ENCODE assay signal across 17 cellular contexts in the genomic region with DNA sequence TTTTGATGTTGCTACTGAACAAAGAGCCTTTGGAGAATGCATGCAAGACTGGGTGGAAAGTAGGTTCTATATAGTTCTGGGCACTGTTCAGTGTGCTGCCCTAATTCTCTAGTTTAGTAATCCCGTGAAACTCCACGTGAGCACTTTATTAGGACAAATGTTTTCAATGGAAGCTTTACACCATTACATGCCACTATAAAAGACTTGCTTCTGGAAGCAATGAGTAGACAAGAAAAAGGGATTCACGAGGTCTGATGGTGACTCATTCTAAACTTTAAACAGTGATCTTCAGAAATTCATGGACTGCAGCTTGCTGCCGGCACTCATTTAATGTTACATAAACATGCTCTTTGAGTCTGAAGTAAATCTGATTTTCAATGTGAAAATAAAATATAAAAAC. TPM values are rescaled to one million over a fixed set of nuclear protein-coding genes. Genes with fewer than 3 reads are reported as not detected.
DNase-seq lines count a peak whose midpoint lies in the region; ATAC-seq and TF ChIP-seq lines count a peak whose summit lies in the region.
"Had no signal": no experiment of that assay in that cellular context is flagged by ENCODE, and none has a peak within 500 bp of the region (broad histone marks: within the 10 kb centered on the region; RNA-seq: fewer than 3 reads in every experiment).

No MANE protein-coding gene starts in this region.

- no peaks in the 10 kb centered on the region for H3K9me3 Mint-ChIP-seq in T-cell
- H3K9me3 Mint-ChIP-seq: activated naive CD4-positive, alpha-beta T cell treated with anti-CD3 and anti-CD28 coated beads, Interleukin-2, amount 10 ng/mL, durations not matched to agents 7 days and 5 days; CD8-positive, alpha-beta memory T cell; stimulated activated naive B cell treated with anti-CD40 and anti-IgM and Interleukin-4, amounts not matched to agents 10 μg/mL and 1 μg/mL and 100 μg/mL, for 72 hours had no signal

- H3K27ac ChIP-seq in mesenchymal stem cell (ENCODE audit: low read length, poor library complexity, severe bottlenecking), result no peak overlapping the region
- H3K27ac ChIP-seq: ovary had no signal

- H3K4ac ChIP-seq in mesenchymal stem cell (ENCODE audit: low read depth in 1 of 2, low read length in 2 of 2), result no peak overlapping the region

- H3K4me1 Mint-ChIP-seq in T-cell, result peaks cover 14 to 30% (median 21%) of the 10 kb centered on the region in 3 donors

- peak overlapping the region in 1 of 2 donors; percentile 6 for H3K27ac Mint-ChIP-seq in T-cell
- H3K27ac Mint-ChIP-seq: activated naive CD4-positive, alpha-beta T cell treated with anti-CD3 and anti-CD28 coated beads, Interleukin-2, amount 10 ng/mL, durations not matched to agents 7 days and 5 days had no signal

- WGBS in mesenchymal stem cell, result 0% methylated on average over 1 of the region's 4 CpGs

- H3K14ac ChIP-seq in mesenchymal stem cell (ENCODE audit: low read length in 2 of 2), result no peak overlapping the region

- POLR2A ChIA-PET in T-cell (lab: Charles Lee), result no interaction called here

- no peaks in the 10 kb centered on the region for H3K4me1 ChIP-seq in mesenchymal stem cell (ENCODE audit: control insufficient read depth, insufficient read depth, low read depth, low read length)

- H3K9ac ChIP-seq in mesenchymal stem cell (ENCODE audit: low read length), result peak overlapping the region; percentile 16

- H3K36me3 ChIP-seq in mesenchymal stem cell (ENCODE audit: control insufficient read depth in 1 of 2, insufficient read depth in 2 of 2, low read depth in 1 of 2, low read length in 2 of 2), result peaks cover 7 to 68% of the 10 kb centered on the region in 2 experiments
- H3K36me3 ChIP-seq: ovary had no signal

- H2BK5ac ChIP-seq in mesenchymal stem cell (ENCODE audit: low read depth, low read length, poor library complexity, severe bottlenecking), result no peak overlapping the region

- H3K18ac ChIP-seq in mesenchymal stem cell (ENCODE audit: low read depth in 1 of 2, low read length in 2 of 2), result no peak overlapping the region

- no peak overlapping the region for H4K8ac ChIP-seq in mesenchymal stem cell (ENCODE audit: low read length)

- H3K23ac ChIP-seq in mesenchymal stem cell (ENCODE audit: low read length in 2 of 2), result no peak overlapping the region

- H3K4me2 ChIP-seq in mesenchymal stem cell (ENCODE audit: low read length, poor library complexity, severe bottlenecking), result no peak overlapping the region

- H3K27me3 Mint-ChIP-seq in T-cell, result no peaks in the 10 kb centered on the region
- H3K27me3 Mint-ChIP-seq: activated naive CD4-positive, alpha-beta T cell treated with anti-CD3 and anti-CD28 coated beads, Interleukin-2, amount 10 ng/mL, durations not matched to agents 7 days and 5 days; CD8-positive, alpha-beta memory T cell; stimulated activated naive B cell treated with anti-CD40 and anti-IgM and Interleukin-4, amounts not matched to agents 10 μg/mL and 1 μg/mL and 100 μg/mL, for 72 hours had no signal

- H3K4me3 ChIP-seq in astrocyte of the spinal cord (ENCODE audit: low read depth, low read length), result no peak overlapping the region
- no peak overlapping the region for H3K4me3 ChIP-seq in mesenchymal stem cell (ENCODE audit: insufficient read depth in 1 of 2, low read depth in 1 of 2, low read length in 2 of 2)
- H3K4me3 ChIP-seq: ovary had no signal

- peak; percentile 19 for DNase-seq in AG09319 (ENCODE audit: extremely low read depth, low read depth)
- peak; percentile 59 for DNase-seq in HT1080 (ENCODE audit: low read depth)
- DNase-seq in astrocyte of the spinal cord (ENCODE audit: low read depth, low spot score), result peak; percentile 80
- peak; percentile 84 for DNase-seq in mesenchymal stem cell
- no peak for DNase-seq in stimulated activated CD4-positive, alpha-beta T cell treated with anti-CD3 and anti-CD28 coated beads, Interleukin-12 subunit alpha, Interleukin-12 subunit beta, amount 100 ng/mL, for 4 hours
- no peak for DNase-seq in CD1c-positive myeloid dendritic cell (ENCODE audit: extremely low spot score)
- no peak for DNase-seq in T-cell
- DNase-seq: activated naive CD4-positive, alpha-beta T cell treated with anti-CD3 and anti-CD28 coated beads, Interleukin-2, amount 10 ng/mL, durations not matched to agents 7 days and 5 days; CD8-positive, alpha-beta memory T cell; hypothalamus; mammary epithelial cell; MV-4-11; NCI-H2171; ovary; stimulated activated CD4-positive, alpha-beta T cell treated with anti-CD3 and anti-CD28 coated beads, Interleukin-2, amount 100 ng/mL, for 48 hours; stimulated activated naive B cell treated with anti-CD40 and anti-IgM and Interleukin-4, amounts not matched to agents 10 μg/mL and 1 μg/mL and 100 μg/mL, for 72 hours had no signal

- in situ Hi-C loops in astrocyte of the spinal cord (cut with HindIII; ENCODE audit: low sequenced_read_pairs), result no loop called here

- no peaks in the 10 kb centered on the region for H3K27me3 ChIP-seq in mesenchymal stem cell (ENCODE audit: control insufficient read depth in 1 of 2, insufficient read depth in 1 of 2, low read length in 2 of 2)
- H3K27me3 ChIP-seq: ovary had no signal

- H3K79me1 ChIP-seq in mesenchymal stem cell (replicated peaks; ENCODE audit: low read length, poor library complexity, severe bottlenecking), result peaks cover 11% of the 10 kb centered on the region

- no peak overlapping the region for H4K91ac ChIP-seq in mesenchymal stem cell (ENCODE audit: low read length)

- H3K4me3 Mint-ChIP-seq in T-cell, result no peak overlapping the region
- H3K4me3 Mint-ChIP-seq: activated naive CD4-positive, alpha-beta T cell treated with anti-CD3 and anti-CD28 coated beads, Interleukin-2, amount 10 ng/mL, durations not matched to agents 7 days and 5 days; CD8-positive, alpha-beta memory T cell; stimulated activated naive B cell treated with anti-CD40 and anti-IgM and Interleukin-4, amounts not matched to agents 10 μg/mL and 1 μg/mL and 100 μg/mL, for 72 hours had no signal

- H2BK120ac ChIP-seq in mesenchymal stem cell (ENCODE audit: low read depth, low read length), result no peak overlapping the region

- peaks cover 54% of the 10 kb centered on the region for H3K36me3 Mint-ChIP-seq in T-cell

- TF ChIP-seq CTCF in AG09319 (IDR thresholded peaks at IDR 0.05; ENCODE audit: low read depth, low read length) (no peak), astrocyte of the spinal cord (IDR thresholded peaks at IDR 0.05; ENCODE audit: low read depth, low read length) (no peak)

- no peak overlapping the region for H2BK15ac ChIP-seq in mesenchymal stem cell (ENCODE audit: low read depth, poor library complexity, severe bottlenecking)

- no peak overlapping the region for H2BK12ac ChIP-seq in mesenchymal stem cell (ENCODE audit: low read length in 2 of 2)

- H2AK5ac ChIP-seq in mesenchymal stem cell (ENCODE audit: low read length, severe bottlenecking), result no peak overlapping the region

- no peak overlapping the region for H2AFZ ChIP-seq in mesenchymal stem cell (ENCODE audit: low read depth, low read length)

- no peak for ATAC-seq in GM18502 (IDR thresholded peaks at IDR 0.05; ENCODE audit: poor library complexity, unreplicated experiment)
- ATAC-seq in T-cell (replicated peaks in 1 of 4), result no peak
- ATAC-seq: stimulated activated naive B cell treated with anti-CD40 and anti-IgM and Interleukin-4, amounts not matched to agents 10 μg/mL and 1 μg/mL and 100 μg/mL, for 72 hours had no signal

- CTCF ChIA-PET in T-cell (lab: Charles Lee), result no interaction called here

- no peaks in the 10 kb centered on the region for H3K9me3 ChIP-seq in mesenchymal stem cell (ENCODE audit: control insufficient read depth, low read length)
- H3K9me3 ChIP-seq: ovary had no signal

RNA-seq across cellular contexts. Expression of gene ATG14, which starts 22.3 kb away (rescaled TPM):
- total RNA-seq in HT1080 (2014; rRNA removed; shearing (Covaris generic)), result 8.0 and 9.5 TPM in 2 replicates
- polyA plus RNA-seq in HT1080 (2015; cell fraction: cytosol; rRNA removed), result 4.8 and 6.9 TPM in 2 replicates
- polyA plus RNA-seq in HT1080 (2015; cell fraction: nucleus; rRNA removed), result 14.2 and 14.3 TPM in 2 replicates
- 6.2 TPM for polyA plus RNA-seq in mesenchymal stem cell (2013, experiment 1 of 2)
- 6.5 TPM for polyA plus RNA-seq in mesenchymal stem cell (2013, experiment 2 of 2)
- 10 to 100 TPM; 13.2 to 18.1 (median 17.3) TPM for total RNA-seq in T-cell

RNA-seq across cellular contexts. Expression of gene TBPL2, which starts 51.1 kb away (rescaled TPM):
- not detected in 2 replicates for total RNA-seq in HT1080 (2014; rRNA removed; shearing (Covaris generic))
- polyA plus RNA-seq in HT1080 (2015; cell fraction: cytosol; rRNA removed), result not detected in 2 replicates
- not detected in 2 replicates for polyA plus RNA-seq in HT1080 (2015; cell fraction: nucleus; rRNA removed)
- polyA plus RNA-seq in mesenchymal stem cell (2013, experiment 1 of 2), result not detected
- polyA plus RNA-seq in mesenchymal stem cell (2013, experiment 2 of 2), result not detected
- not detected for total RNA-seq in T-cell
- total RNA-seq: CD8-positive, alpha-beta memory T cell; mammary epithelial cell; ovary had no signal
- polyA plus RNA-seq: CD8-positive, alpha-beta memory T cell; mammary epithelial cell had no signal

Comparison
In these comparisons a context has a peak if more than half of its experiments do, and no peak if none do; other contexts are left out.
1. DNase-seq: peak in AG09319 (single experiment), HT1080 (single experiment), astrocyte of the spinal cord (single experiment) and mesenchymal stem cell (single experiment); none in stimulated activated CD4-positive, alpha-beta T cell treated with anti-CD3 and anti-CD28 coated beads, Interleukin-12 subunit alpha, Interleukin-12 subunit beta, amount 100 ng/mL, for 4 hours (single experiment), CD1c-positive myeloid dendritic cell (single experiment) and T-cell (0 of 34).